ENCODE assay signal across 16 cellular contexts in genomic region chr1:17881761-17882160, GRCh38.
DNase-seq lines count a peak whose midpoint lies in the region; ATAC-seq and TF ChIP-seq lines count a peak whose summit lies in the region.
"Had no signal": no experiment of that assay in that cellular context is flagged by ENCODE, and none has a peak within 500 bp of the region (broad histone marks: within the 10 kb centered on the region; RNA-seq: fewer than 3 reads in every experiment).

No MANE protein-coding gene starts in this region.

- DNase-seq in NCI-H1436 (lab: John Stamatoyannopoulos, UW), result peak; percentile 54
- DNase-seq in NCI-H1436 treated with DMSO at 0.1 percent for 48 hours (lab: John Stamatoyannopoulos, UW), result no peak
- DNase-seq in SK-N-SH, result peak; percentile 49
- DNase-seq in heart left ventricle, result peak in 3 of 5 donors; percentile 30 to 57 (median 44)
- peak; percentile 34 for DNase-seq in sciatic nerve (ENCODE audit: low spot score)
- DNase-seq in activated T-cell treated with anti-CD3 and anti-CD28 coated beads, Interleukin-2, amount 50 U/mL, for 1 hour, result no peak
- DNase-seq in GDM1 (lab: John Stamatoyannopoulos, UW), result no peak
- DNase-seq: activated CD8-positive, alpha-beta memory T cell treated with anti-CD3 and anti-CD28 coated beads for 24 hours; activated gamma-delta T cell; mucosa of descending colon; NCI-H1048; NCI-H446; stimulated activated naive B cell treated with anti-CD40 and anti-IgM and Interleukin-4, amounts not matched to agents 10 μg/mL and 1 μg/mL and 100 μg/mL, for 72 hours; transverse colon had no signal

- H3K4me1 ChIP-seq in SK-N-SH (ENCODE audit: control insufficient read depth in 1 of 2, insufficient read depth in 2 of 2, low read depth in 1 of 2, low read length in 1 of 2) (peaks cover 8 to 10% of the 10 kb centered on the region in 2 experiments; a peak in 1 of 4 replicates), heart left ventricle (peaks cover 0 to 7% (median 0%) of the 10 kb centered on the region in 12 donors)
- H3K4me1 ChIP-seq: transverse colon had no signal

- CTCF ChIA-PET in SK-N-SH (lab: Yijun Ruan, JAX), result interaction anchor here (1.5 kb wide), 1 partner anchor 42 kb away, joined by 5 read pairs; no protein-coding TSS in a partner anchor

- no peak overlapping the region for H3K27ac ChIP-seq in SK-N-SH (ENCODE audit: low read depth in 2 of 2, low read length in 1 of 2)
- H3K27ac ChIP-seq in heart left ventricle, result peak overlapping the region in 1 of 12 donors; percentile 17
- H3K27ac ChIP-seq: 22Rv1, transverse colon had no signal

- no peaks in the 10 kb centered on the region for H3K9me2 ChIP-seq in SK-N-SH

- 0 out of 2 replicates have a peak, but pooled peaks have one; percentile 13 for TF ChIP-seq RAD21 in SK-N-SH (IDR thresholded peaks at IDR 0.05; ENCODE audit: low read length)

- H3K27me3 ChIP-seq in SK-N-SH (ENCODE audit: insufficient read depth) (no peaks in the 10 kb centered on the region), heart left ventricle (no peaks in the 10 kb centered on the region)

- no peak for TF ChIP-seq CTCF in SK-N-SH (IDR thresholded peaks at IDR 0.05)
- peak in 6 of 12 donors; percentile 12 to 35 (median 30) for TF ChIP-seq CTCF in heart left ventricle (IDR thresholded peaks at IDR 0.05)

- H3K9me3 ChIP-seq in SK-N-SH (no peaks in the 10 kb centered on the region), heart left ventricle (no peaks in the 10 kb centered on the region)
- H3K9me3 ChIP-seq: mucosa of descending colon, transverse colon had no signal

- no peaks in the 10 kb centered on the region for H3F3A ChIP-seq in SK-N-SH (replicated peaks; ENCODE audit: insufficient read depth)

- no peak for TF ChIP-seq EP300 in SK-N-SH (IDR thresholded peaks at IDR 0.05; ENCODE audit: borderline replicate concordance in 1 of 2, low read depth in 1 of 2, low read length in 1 of 2)

- no peaks in the 10 kb centered on the region for H3K36me3 ChIP-seq in SK-N-SH (replicated peaks in 1 of 2; ENCODE audit: control insufficient read depth in 1 of 2, insufficient read depth in 2 of 2, low read length in 1 of 2)
- no peaks in the 10 kb centered on the region for H3K36me3 ChIP-seq in heart left ventricle
- H3K36me3 ChIP-seq: transverse colon had no signal

- H3K4me2 ChIP-seq in SK-N-SH, result no peak overlapping the region

- no peak overlapping the region for H3K9ac ChIP-seq in SK-N-SH

- POLR2A ChIA-PET in SK-N-SH (lab: Yijun Ruan, JAX), result no interaction called here

- ATAC-seq in heart left ventricle (peak; percentile 69 to 87 (median 82)), sciatic nerve (no peak), HG03139 (IDR thresholded peaks at IDR 0.05; ENCODE audit: unreplicated experiment) (no peak)
- ATAC-seq: mucosa of descending colon; stimulated activated naive B cell treated with anti-CD40 and anti-IgM and Interleukin-4, amounts not matched to agents 10 μg/mL and 1 μg/mL and 100 μg/mL, for 72 hours had no signal

- intact Hi-C loops in heart left ventricle (cut with DNase I) (no loop called here), sciatic nerve (cut with DNase I) (no loop called here)

- WGBS in SK-N-SH (ENCODE audit: low lambda C conversion rate), result 69% methylated on average over 8 of the region's 8 CpGs
- 14 to 27% (median 16%) methylated on average over 8 of the region's 8 CpGs for WGBS in heart left ventricle, 4 donors

- H2AFZ ChIP-seq in SK-N-SH (ENCODE audit: low read depth), result no peak overlapping the region

- H4K20me1 ChIP-seq in SK-N-SH (ENCODE audit: insufficient read depth), result no peaks in the 10 kb centered on the region

- no peak for TF ChIP-seq POLR2A in heart left ventricle (IDR thresholded peaks at IDR 0.05)

- H3K4me3 ChIP-seq in SK-N-SH (ENCODE audit: low read depth in 2 of 2, low read length in 1 of 2), result no peak overlapping the region
- no peak overlapping the region for H3K4me3 ChIP-seq in heart left ventricle
- H3K4me3 ChIP-seq: mucosa of descending colon, transverse colon had no signal

- no peaks in the 10 kb centered on the region for H3K79me2 ChIP-seq in SK-N-SH (ENCODE audit: insufficient read depth)

TF ChIP-seq in SK-N-SH, 30 proteins besides CTCF, POLR2A, EP300 and RAD21:
- TF ChIP-seq TAF1 (IDR thresholded peaks at IDR 0.05; ENCODE audit: borderline replicate concordance, low read depth, low read length) (no peak), REST (IDR thresholded peaks at IDR 0.05; ENCODE audit: low read depth, low read length) (no peak), SMC3 (IDR thresholded peaks at IDR 0.05; ENCODE audit: low read depth, low read length) (no peak), MEF2A (IDR thresholded peaks at IDR 0.05; ENCODE audit: borderline replicate concordance, low read depth) (no peak), NFIC (IDR thresholded peaks at IDR 0.05; ENCODE audit: borderline replicate concordance) (no peak), FOXJ3 (CRISPR knock-in tag; IDR thresholded peaks at IDR 0.05) (no peak), ZBTB33 (IDR thresholded peaks at IDR 0.05; ENCODE audit: borderline replicate concordance, low read depth) (no peak), POLR2AphosphoS5 (IDR thresholded peaks at IDR 0.05; ENCODE audit: low read depth, low read length) (no peak), GATA2 (CRISPR knock-in tag; IDR thresholded peaks at IDR 0.05) (no peak), FOXM1 (IDR thresholded peaks at IDR 0.05; ENCODE audit: low read depth) (no peak), JUND (IDR thresholded peaks at IDR 0.05) (no peak), ELF1 (IDR thresholded peaks at IDR 0.05) (no peak), GABPA (IDR thresholded peaks at IDR 0.05; ENCODE audit: low read depth) (no peak)

Comparison
In these comparisons a context has a peak if more than half of its experiments do, and no peak if none do; other contexts are left out.
1. DNase-seq: peak in NCI-H1436 (single experiment), SK-N-SH (single experiment), heart left ventricle (3 of 5) and sciatic nerve (single experiment); none in NCI-H1436 treated with DMSO at 0.1 percent for 48 hours (single experiment), activated T-cell treated with anti-CD3 and anti-CD28 coated beads, Interleukin-2, amount 50 U/mL, for 1 hour (single experiment) and GDM1 (single experiment).
2. ATAC-seq: peak in heart left ventricle (4 of 4); none in sciatic nerve (single experiment) and HG03139 (single experiment).